1 cellular context compared by ENCODE assay signal in the genomic region with DNA sequence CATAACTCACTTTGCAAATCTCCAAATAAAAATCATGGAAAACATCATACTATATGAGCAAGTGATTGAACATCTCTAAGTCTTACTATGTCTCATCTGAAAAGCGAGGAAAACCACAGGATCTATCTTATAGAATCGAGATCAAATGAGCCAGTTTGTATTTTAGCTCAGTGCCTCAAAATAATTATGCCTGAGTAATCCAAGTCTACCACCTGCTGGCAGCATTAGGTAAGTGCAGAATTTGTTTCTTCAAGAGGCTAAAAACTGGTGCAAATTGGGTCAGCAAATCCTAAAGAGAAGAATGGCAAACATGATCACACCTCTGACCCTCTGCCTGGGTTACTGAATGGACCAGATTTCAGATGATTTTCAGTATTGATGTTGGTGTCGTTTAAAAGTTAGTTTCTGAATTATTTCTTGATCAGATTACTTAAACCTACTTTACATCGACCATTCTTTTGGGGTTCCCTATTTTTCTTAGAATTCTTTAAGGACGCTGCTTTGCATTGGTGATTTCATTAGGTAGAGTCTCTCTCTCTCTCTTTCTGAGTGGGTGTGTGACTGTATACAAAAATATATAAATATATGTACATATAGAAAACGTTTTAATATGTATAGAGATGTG.
TF ChIP-seq lines count a peak whose summit lies in the region.

No MANE protein-coding gene starts in this region.

TF ChIP-seq in K562, 482 proteins besides CTCF, POLR2A, EP300 and RAD21 (continued from another document and continues in another):
- no peak for TF ChIP-seq ZBTB49 (CRISPR knock-in tag; IDR thresholded peaks at IDR 0.05; ENCODE audit: borderline replicate concordance)
- no peak for TF ChIP-seq KDM5B (IDR thresholded peaks at IDR 0.05; ENCODE audit: insufficient replicate concordance, low read depth, low read length)
- no peak for TF ChIP-seq MXI1 (IDR thresholded peaks at IDR 0.05; ENCODE audit: low read depth, low read length)
- no peak for TF ChIP-seq HSF4 (CRISPR knock-in tag; IDR thresholded peaks at IDR 0.05; ENCODE audit: borderline replicate concordance)
- TF ChIP-seq, protein P1, sequence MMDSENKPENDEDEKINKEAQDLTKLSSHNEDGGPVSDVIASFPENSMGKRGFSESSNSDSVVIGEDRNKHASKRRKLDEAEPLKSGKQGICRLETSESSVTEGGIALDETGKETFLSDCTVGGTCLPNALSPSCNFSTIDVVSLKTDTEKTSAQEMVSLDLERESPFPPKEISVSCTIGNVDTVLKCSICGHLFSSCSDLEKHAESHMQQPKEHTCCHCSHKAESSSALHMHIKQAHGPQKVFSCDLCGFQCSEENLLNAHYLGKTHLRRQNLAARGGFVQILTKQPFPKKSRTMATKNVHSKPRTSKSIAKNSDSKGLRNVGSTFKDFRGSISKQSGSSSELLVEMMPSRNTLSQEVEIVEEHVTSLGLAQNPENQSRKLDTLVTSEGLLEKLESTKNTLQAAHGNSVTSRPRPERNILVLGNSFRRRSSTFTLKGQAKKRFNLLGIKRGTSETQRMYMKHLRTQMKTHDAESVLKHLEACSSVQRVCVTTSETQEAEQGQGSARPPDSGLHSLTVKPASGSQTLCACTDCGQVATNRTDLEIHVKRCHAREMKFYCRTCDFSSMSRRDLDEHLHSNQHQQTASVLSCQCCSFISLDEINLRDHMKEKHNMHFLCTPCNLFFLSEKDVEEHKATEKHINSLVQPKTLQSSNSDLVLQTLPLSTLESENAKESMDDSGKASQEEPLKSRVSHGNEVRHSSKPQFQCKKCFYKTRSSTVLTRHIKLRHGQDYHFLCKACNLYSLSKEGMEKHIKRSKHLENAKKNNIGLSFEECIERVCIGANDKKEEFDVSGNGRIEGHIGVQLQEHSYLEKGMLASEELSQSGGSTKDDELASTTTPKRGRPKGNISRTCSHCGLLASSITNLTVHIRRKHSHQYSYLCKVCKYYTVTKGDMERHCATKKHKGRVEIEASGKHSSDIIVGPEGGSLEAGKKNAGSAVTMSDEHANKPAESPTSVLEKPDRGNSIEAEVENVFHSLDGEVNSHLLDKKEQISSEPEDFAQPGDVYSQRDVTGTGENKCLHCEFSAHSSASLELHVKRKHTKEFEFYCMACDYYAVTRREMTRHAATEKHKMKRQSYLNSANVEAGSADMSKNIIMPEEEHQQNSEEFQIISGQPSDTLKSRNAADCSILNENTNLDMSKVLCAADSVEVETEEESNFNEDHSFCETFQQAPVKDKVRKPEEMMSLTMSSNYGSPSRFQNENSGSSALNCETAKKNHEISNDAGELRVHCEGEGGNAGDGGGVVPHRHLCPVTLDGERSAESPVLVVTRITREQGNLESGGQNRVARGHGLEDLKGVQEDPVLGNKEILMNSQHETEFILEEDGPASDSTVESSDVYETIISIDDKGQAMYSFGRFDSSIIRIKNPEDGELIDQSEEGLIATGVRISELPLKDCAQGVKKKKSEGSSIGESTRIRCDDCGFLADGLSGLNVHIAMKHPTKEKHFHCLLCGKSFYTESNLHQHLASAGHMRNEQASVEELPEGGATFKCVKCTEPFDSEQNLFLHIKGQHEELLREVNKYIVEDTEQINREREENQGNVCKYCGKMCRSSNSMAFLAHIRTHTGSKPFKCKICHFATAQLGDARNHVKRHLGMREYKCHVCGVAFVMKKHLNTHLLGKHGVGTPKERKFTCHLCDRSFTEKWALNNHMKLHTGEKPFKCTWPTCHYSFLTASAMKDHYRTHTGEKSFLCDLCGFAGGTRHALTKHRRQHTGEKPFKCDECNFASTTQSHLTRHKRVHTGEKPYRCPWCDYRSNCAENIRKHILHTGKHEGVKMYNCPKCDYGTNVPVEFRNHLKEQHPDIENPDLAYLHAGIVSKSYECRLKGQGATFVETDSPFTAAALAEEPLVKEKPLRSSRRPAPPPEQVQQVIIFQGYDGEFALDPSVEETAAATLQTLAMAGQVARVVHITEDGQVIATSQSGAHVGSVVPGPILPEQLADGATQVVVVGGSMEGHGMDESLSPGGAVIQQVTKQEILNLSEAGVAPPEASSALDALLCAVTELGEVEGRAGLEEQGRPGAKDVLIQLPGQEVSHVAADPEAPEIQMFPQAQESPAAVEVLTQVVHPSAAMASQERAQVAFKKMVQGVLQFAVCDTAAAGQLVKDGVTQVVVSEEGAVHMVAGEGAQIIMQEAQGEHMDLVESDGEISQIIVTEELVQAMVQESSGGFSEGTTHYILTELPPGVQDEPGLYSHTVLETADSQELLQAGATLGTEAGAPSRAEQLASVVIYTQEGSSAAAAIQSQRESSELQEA (IDR thresholded peaks at IDR 0.05; ENCODE audit: low read depth) = no peak
- no peak for TF ChIP-seq CBX1 (IDR thresholded peaks at IDR 0.05; ENCODE audit: low read depth)
- TF ChIP-seq ZNF24 (IDR thresholded peaks at IDR 0.05) = 0 out of 2 replicates have a peak, but pooled peaks have one; percentile 6
- TF ChIP-seq ATF6 (CRISPR knock-in tag; IDR thresholded peaks at IDR 0.05) = no peak
- TF ChIP-seq PPARD (CRISPR knock-in tag; IDR thresholded peaks at IDR 0.05) = no peak
- TF ChIP-seq ZKSCAN3 (CRISPR knock-in tag; IDR thresholded peaks at IDR 0.05) = no peak
- no peak for TF ChIP-seq ELF2 (CRISPR knock-in tag; IDR thresholded peaks at IDR 0.05)
- TF ChIP-seq, protein P2, sequence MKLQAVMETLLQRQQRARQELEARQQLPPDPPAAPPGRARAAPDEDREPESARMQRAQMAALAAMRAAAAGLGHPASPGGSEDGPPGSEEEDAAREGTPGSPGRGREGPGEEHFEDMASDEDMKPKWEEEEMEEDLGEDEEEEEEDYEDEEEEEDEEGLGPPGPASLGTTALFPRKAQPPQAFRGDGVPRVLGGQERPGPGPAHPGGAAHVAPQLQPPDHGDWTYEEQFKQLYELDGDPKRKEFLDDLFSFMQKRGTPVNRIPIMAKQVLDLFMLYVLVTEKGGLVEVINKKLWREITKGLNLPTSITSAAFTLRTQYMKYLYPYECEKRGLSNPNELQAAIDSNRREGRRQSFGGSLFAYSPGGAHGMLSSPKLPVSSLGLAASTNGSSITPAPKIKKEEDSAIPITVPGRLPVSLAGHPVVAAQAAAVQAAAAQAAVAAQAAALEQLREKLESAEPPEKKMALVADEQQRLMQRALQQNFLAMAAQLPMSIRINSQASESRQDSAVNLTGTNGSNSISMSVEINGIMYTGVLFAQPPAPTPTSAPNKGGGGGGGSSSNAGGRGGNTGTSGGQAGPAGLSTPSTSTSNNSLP (IDR thresholded peaks at IDR 0.05; ENCODE audit: borderline replicate concordance, low read depth, low read length) = 0 out of 2 replicates have a peak, but pooled peaks have one; percentile 63
- TF ChIP-seq EZH2 (IDR thresholded peaks at IDR 0.05; ENCODE audit: borderline replicate concordance, low read depth, low read length) = no peak
- no peak for TF ChIP-seq SMAD3 (CRISPR knock-in tag; conservative IDR thresholded peaks at IDR 0.05)
- TF ChIP-seq RBM22 (IDR thresholded peaks at IDR 0.05; ENCODE audit: low read depth, low read length, poor library complexity, severe bottlenecking) = no peak
- no peak for TF ChIP-seq ZNF740 (CRISPR knock-in tag; IDR thresholded peaks at IDR 0.05)
- TF ChIP-seq ZNF740 (tag; IDR thresholded peaks at IDR 0.05) = no peak
- TF ChIP-seq EHMT2 (IDR thresholded peaks at IDR 0.05) = no peak
- no peak for TF ChIP-seq ESRRB (CRISPR knock-in tag; IDR thresholded peaks at IDR 0.05; ENCODE audit: borderline replicate concordance)
- no peak for TF ChIP-seq ARID4B (CRISPR knock-in tag; IDR thresholded peaks at IDR 0.05)
- no peak for TF ChIP-seq ZNF76 (CRISPR knock-in tag; IDR thresholded peaks at IDR 0.05; ENCODE audit: borderline replicate concordance)
- TF ChIP-seq ETV5 (CRISPR knock-in tag; IDR thresholded peaks at IDR 0.05; ENCODE audit: low read depth) = no peak
- TF ChIP-seq NCOA6 (IDR thresholded peaks at IDR 0.05) = no peak
- no peak for TF ChIP-seq SMARCC2 (IDR thresholded peaks at IDR 0.05; ENCODE audit: low read depth)
- TF ChIP-seq ZNF644 (tag; IDR thresholded peaks at IDR 0.05; ENCODE audit: low read depth) = no peak
- TF ChIP-seq PTTG1 (tag; IDR thresholded peaks at IDR 0.05; ENCODE audit: low read depth) = no peak
- no peak for TF ChIP-seq ZNF717 (CRISPR knock-in tag; IDR thresholded peaks at IDR 0.05)
- no peak for TF ChIP-seq CTCFL (IDR thresholded peaks at IDR 0.05; ENCODE audit: borderline replicate concordance, insufficient read depth, low read depth, low read length, poor library complexity, severe bottlenecking)
- no peak for TF ChIP-seq SRF (CRISPR knock-in tag; IDR thresholded peaks at IDR 0.05)
- TF ChIP-seq E2F4 (CRISPR knock-in tag; IDR thresholded peaks at IDR 0.05; ENCODE audit: low read depth) = no peak
